32 cellular contexts compared by ENCODE assay signal in the genomic region with DNA sequence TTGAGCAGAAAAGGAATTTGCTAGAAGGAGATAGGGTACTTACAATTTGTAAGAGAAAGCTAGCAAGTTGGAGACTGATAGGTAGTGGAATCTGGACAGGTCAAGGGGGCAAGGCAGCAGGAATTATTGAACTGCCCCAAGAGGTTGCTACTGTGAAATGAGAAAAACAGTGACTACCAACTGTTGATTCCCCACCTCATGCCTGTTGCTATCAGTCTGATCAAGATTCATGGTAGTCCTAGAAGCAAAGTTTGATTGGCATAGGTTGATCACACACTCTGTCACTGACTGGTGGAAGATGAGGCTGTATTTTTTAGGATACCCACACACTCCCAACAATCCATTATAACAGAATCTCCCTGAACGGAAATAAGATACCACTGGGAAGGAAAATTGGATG.
"Had no signal": no experiment of that assay in that cellular context is flagged by ENCODE, and none has a peak within 500 bp of the region (broad histone marks: within the 10 kb centered on the region; RNA-seq: fewer than 3 reads in every experiment).

No MANE protein-coding gene starts in this region.

- H3K27ac Mint-ChIP-seq: activated CD4-positive, alpha-beta memory T cell treated with anti-CD3 and anti-CD28 coated beads, Interleukin-2, amount 10 ng/mL, durations not matched to agents 7 days and 5 days; activated CD4-positive, alpha-beta T cell treated with anti-CD3 and anti-CD28 coated beads, Interleukin-2, amount 10 ng/mL, durations not matched to agents 7 days and 5 days; activated naive CD4-positive, alpha-beta T cell treated with anti-CD3 and anti-CD28 coated beads, Interleukin-2, amount 10 ng/mL, durations not matched to agents 7 days and 5 days; activated naive CD4-positive, alpha-beta T cell treated with anti-CD3 and anti-CD28 coated beads, Interleukin-2, amount 50 U/mL, for 72 hours; activated naive CD8-positive, alpha-beta T cell treated with anti-CD3 and anti-CD28 coated beads, Interleukin-2, amount 10 ng/mL, durations not matched to agents 7 days and 5 days; activated T-cell treated with anti-CD3 and anti-CD28 coated beads, Interleukin-2, amount 50 U/mL, for 24 hours; activated T-cell treated with anti-CD3 and anti-CD28 coated beads, Interleukin-2, amount 50 U/mL, for 72 hours; dendritic cell treated with granulocyte-macrophage colony-stimulating factor and Interleukin-4, amounts not matched to agents 40 ng/mL and 50 ng/mL, for 4 days; endodermal cell; T-helper 17 cell; T-helper 2 cell treated with Interferon-gamma antibody and Interleukin-4, amounts not matched to agents 5 μg/mL and 100 μg/mL, for 36 hours had no signal

- H3K4me3 Mint-ChIP-seq: activated CD4-positive, alpha-beta memory T cell treated with anti-CD3 and anti-CD28 coated beads, Interleukin-2, amount 10 ng/mL, durations not matched to agents 7 days and 5 days; activated CD4-positive, alpha-beta T cell treated with anti-CD3 and anti-CD28 coated beads, Interleukin-2, amount 10 ng/mL, durations not matched to agents 7 days and 5 days; activated naive CD4-positive, alpha-beta T cell treated with anti-CD3 and anti-CD28 coated beads, Interleukin-2, amount 10 ng/mL, durations not matched to agents 7 days and 5 days; activated naive CD8-positive, alpha-beta T cell treated with anti-CD3 and anti-CD28 coated beads, Interleukin-2, amount 10 ng/mL, durations not matched to agents 7 days and 5 days; activated T-cell treated with anti-CD3 and anti-CD28 coated beads, Interleukin-2, amount 50 U/mL, for 24 hours; activated T-cell treated with anti-CD3 and anti-CD28 coated beads, Interleukin-2, amount 50 U/mL, for 72 hours; central memory CD8-positive, alpha-beta T cell; dendritic cell treated with granulocyte-macrophage colony-stimulating factor and Interleukin-4, amounts not matched to agents 40 ng/mL and 50 ng/mL, for 4 days; endodermal cell; T-helper 17 cell; T-helper 2 cell treated with Interferon-gamma antibody and Interleukin-4, amounts not matched to agents 5 μg/mL and 100 μg/mL, for 36 hours had no signal

- FAIRE-seq: bronchial epithelial cell, frontal cortex had no signal

- H3K4me1 Mint-ChIP-seq: activated CD4-positive, alpha-beta memory T cell treated with anti-CD3 and anti-CD28 coated beads, Interleukin-2, amount 10 ng/mL, durations not matched to agents 7 days and 5 days; activated CD4-positive, alpha-beta T cell treated with anti-CD3 and anti-CD28 coated beads, Interleukin-2, amount 10 ng/mL, durations not matched to agents 7 days and 5 days; activated naive CD4-positive, alpha-beta T cell treated with anti-CD3 and anti-CD28 coated beads, Interleukin-2, amount 10 ng/mL, durations not matched to agents 7 days and 5 days; activated naive CD8-positive, alpha-beta T cell treated with anti-CD3 and anti-CD28 coated beads, Interleukin-2, amount 10 ng/mL, durations not matched to agents 7 days and 5 days; central memory CD8-positive, alpha-beta T cell; endodermal cell; T-helper 17 cell had no signal

- H3K27ac ChIP-seq: ascending aorta, brain microvascular endothelial cell, coronary artery, dorsolateral prefrontal cortex had no signal

- H3K27me3 ChIP-seq: ascending aorta, brain microvascular endothelial cell had no signal

- H3K4me3 ChIP-seq: ascending aorta, coronary artery, dorsolateral prefrontal cortex had no signal

- H3K9me3 Mint-ChIP-seq: activated CD4-positive, alpha-beta memory T cell treated with anti-CD3 and anti-CD28 coated beads, Interleukin-2, amount 10 ng/mL, durations not matched to agents 7 days and 5 days; activated CD4-positive, alpha-beta T cell treated with anti-CD3 and anti-CD28 coated beads, Interleukin-2, amount 10 ng/mL, durations not matched to agents 7 days and 5 days; activated naive CD4-positive, alpha-beta T cell treated with anti-CD3 and anti-CD28 coated beads, Interleukin-2, amount 10 ng/mL, durations not matched to agents 7 days and 5 days; activated naive CD8-positive, alpha-beta T cell treated with anti-CD3 and anti-CD28 coated beads, Interleukin-2, amount 10 ng/mL, durations not matched to agents 7 days and 5 days; activated T-cell treated with anti-CD3 and anti-CD28 coated beads, Interleukin-2, amount 50 U/mL, for 24 hours; central memory CD8-positive, alpha-beta T cell; T-helper 2 cell treated with Interferon-gamma antibody and Interleukin-4, amounts not matched to agents 5 μg/mL and 100 μg/mL, for 36 hours had no signal

- H3K36me3 ChIP-seq: ascending aorta, brain microvascular endothelial cell had no signal

- DNase-seq: activated CD4-positive, alpha-beta memory T cell treated with anti-CD3 and anti-CD28 coated beads, Interleukin-2, amount 10 ng/mL, durations not matched to agents 7 days and 5 days; activated CD4-positive, alpha-beta T cell treated with anti-CD3 and anti-CD28 coated beads for 1 hour; activated CD4-positive, alpha-beta T cell treated with anti-CD3 and anti-CD28 coated beads for 4 hours; activated CD4-positive, alpha-beta T cell treated with anti-CD3 and anti-CD28 coated beads, Interleukin-2, amount 10 ng/mL, durations not matched to agents 7 days and 5 days; activated CD4-positive, alpha-beta T cell treated with anti-CD3 and anti-CD28 coated beads, Interleukin-2, amount 50 U/mL, for 4 hours; activated CD4-positive, CD25-positive, alpha-beta regulatory T cell; activated CD8-positive, alpha-beta memory T cell treated with anti-CD3 and anti-CD28 coated beads, Interleukin-2, amount 50 U/mL, for 48 hours; activated gamma-delta T cell; activated naive CD4-positive, alpha-beta T cell; activated naive CD4-positive, alpha-beta T cell treated with anti-CD3 and anti-CD28 coated beads, Interleukin-2, amount 10 ng/mL, durations not matched to agents 7 days and 5 days; activated naive CD8-positive, alpha-beta T cell treated with anti-CD3 and anti-CD28 coated beads, Interleukin-2, amount 10 ng/mL, durations not matched to agents 7 days and 5 days; activated T-cell treated with anti-CD3 and anti-CD28 coated beads for 4 hours; activated T-cell treated with anti-CD3 and anti-CD28 coated beads, Interleukin-2, amount 50 U/mL, for 24 hours; activated T-cell treated with anti-CD3 and anti-CD28 coated beads, Interleukin-2, amount 50 U/mL, for 72 hours; brain microvascular endothelial cell; dorsolateral prefrontal cortex; effector memory CD4-positive, alpha-beta T cell; endodermal cell; foreskin fibroblast; head of caudate nucleus; T-helper 1 cell; T-helper 17 cell; T1000 had no signal

- H3K27me3 Mint-ChIP-seq: activated CD4-positive, alpha-beta memory T cell treated with anti-CD3 and anti-CD28 coated beads, Interleukin-2, amount 10 ng/mL, durations not matched to agents 7 days and 5 days; activated CD4-positive, alpha-beta T cell treated with anti-CD3 and anti-CD28 coated beads, Interleukin-2, amount 10 ng/mL, durations not matched to agents 7 days and 5 days; activated naive CD4-positive, alpha-beta T cell treated with anti-CD3 and anti-CD28 coated beads, Interleukin-2, amount 10 ng/mL, durations not matched to agents 7 days and 5 days; T-helper 17 cell had no signal

- ATAC-seq: activated naive CD4-positive, alpha-beta T cell treated with anti-CD3 and anti-CD28 coated beads, Interleukin-2, amount 50 U/mL, for 72 hours; activated T-cell treated with anti-CD3 and anti-CD28 coated beads, Interleukin-2, amount 50 U/mL, for 72 hours; esophagus mucosa; T-helper 17 cell had no signal

- H3K36me3 Mint-ChIP-seq: activated naive CD4-positive, alpha-beta T cell treated with anti-CD3 and anti-CD28 coated beads, Interleukin-2, amount 10 ng/mL, durations not matched to agents 7 days and 5 days; activated naive CD4-positive, alpha-beta T cell treated with anti-CD3 and anti-CD28 coated beads, Interleukin-2, amount 50 U/mL, for 72 hours; activated naive CD8-positive, alpha-beta T cell treated with anti-CD3 and anti-CD28 coated beads, Interleukin-2, amount 10 ng/mL, durations not matched to agents 7 days and 5 days had no signal

- H3K4me1 ChIP-seq: ascending aorta had no signal
